ENCODE assay signal across 8 cellular contexts in the genomic region with DNA sequence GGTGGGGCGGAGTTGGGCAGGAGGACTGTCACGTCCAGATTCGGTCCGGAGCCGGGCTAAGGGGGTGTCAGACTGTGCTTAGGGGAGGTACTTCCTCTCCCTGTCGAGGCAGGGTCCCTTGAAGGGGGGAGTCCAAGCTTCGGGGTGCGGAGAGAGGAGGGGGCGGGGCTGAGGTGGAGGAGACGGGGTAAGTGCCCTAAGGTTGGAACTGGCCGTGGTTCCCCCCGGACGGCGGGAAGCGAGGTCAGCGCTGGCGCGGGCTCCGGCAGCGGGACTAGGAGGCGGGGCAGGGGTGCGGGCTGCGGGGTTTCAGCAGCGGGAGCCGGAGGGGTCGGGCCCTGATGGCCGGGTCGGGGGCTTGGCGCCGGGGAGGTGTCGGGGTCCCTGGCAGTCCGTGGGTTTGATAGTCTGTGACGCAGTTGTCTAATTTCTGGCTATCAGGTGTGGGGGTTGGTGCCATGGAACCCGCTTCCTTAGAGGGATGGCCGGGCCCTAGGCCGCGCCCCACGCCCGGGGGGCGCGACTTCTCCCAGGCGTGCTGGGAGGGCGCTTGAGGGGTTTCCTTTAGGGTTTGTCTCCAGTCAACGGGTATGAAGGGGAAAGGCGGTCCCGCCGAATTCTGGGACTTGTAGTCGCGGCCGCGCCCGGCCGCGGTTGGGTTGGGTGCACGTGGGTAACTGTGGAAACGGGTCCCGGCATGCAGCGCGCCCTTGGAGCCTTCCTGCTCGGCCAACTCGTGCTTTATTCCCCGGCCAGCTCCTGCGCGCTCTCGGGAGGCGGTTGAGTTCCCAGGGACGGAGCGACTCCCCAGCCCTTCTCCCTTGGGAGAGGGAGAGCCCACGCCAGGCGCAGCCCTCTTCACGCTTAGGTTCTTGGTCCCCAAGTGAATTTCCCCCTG. TPM values are rescaled to one million over a fixed set of nuclear protein-coding genes. Genes with fewer than 3 reads are reported as not detected.
A peak's percentile ranks its signal among the peaks of the same experiment; 100 is the strongest.
DNase-seq lines count a peak whose midpoint lies in the region; ATAC-seq, FAIRE-seq and TF ChIP-seq lines count a peak whose summit lies in the region.

No MANE protein-coding gene starts in this region.

- CTCF ChIA-PET in Caco-2 (lab: Charles Lee): no interaction called here
- CTCF ChIA-PET in endothelial cell of umbilical vein (lab: Charles Lee): interaction anchor here (0.5 to 2.3 kb wide), 3 partner anchors 12 to 1067 kb away, joined by 3 to 12 read pairs (median 3); no protein-coding TSS in a partner anchor

- H3K9me3 ChIP-seq in Caco-2: no peaks in the 10 kb centered on the region
- H3K9me3 ChIP-seq in NT2/D1 (ENCODE audit: insufficient read depth, low read length): no peaks in the 10 kb centered on the region
- no peaks in the 10 kb centered on the region for H3K9me3 ChIP-seq in endothelial cell of umbilical vein (replicated peaks; ENCODE audit: control insufficient read depth, insufficient read depth, low read length)

- intact Hi-C loops in Caco-2 (cut with micrococcal nuclease; ENCODE audit: unreplicated experiment) (loop anchor here (1.0 to 5.0 kb wide), 3 partner anchors 9 to 193 kb away; a partner anchor contains a TSS), endothelial cell of umbilical vein (cut with micrococcal nuclease) (loop anchor here (2.0 kb wide), 1 partner anchor 62 kb away; no protein-coding TSS in a partner anchor)

- H3K4me3 ChIP-seq in Caco-2 (ENCODE audit: low read depth, low read length) (peak overlapping the region; percentile 80), NT2/D1 (ENCODE audit: insufficient read length, low read depth) (peak overlapping the region; percentile 69), endothelial cell of umbilical vein (replicated peaks in 1 of 3; ENCODE audit: insufficient read depth in 1 of 3, low read depth in 1 of 3, low read length in 3 of 3) (peak overlapping the region; percentile 61 to 91 (median 84))

- POLR2A ChIA-PET in Caco-2 (lab: Charles Lee): interaction anchor here (1.0 kb wide), 1 partner anchor 9 kb away, joined by 3 read pairs; no protein-coding TSS in a partner anchor
- POLR2A ChIA-PET in endothelial cell of umbilical vein (lab: Charles Lee): no interaction called here

- no peaks in the 10 kb centered on the region for H3K9me3 Mint-ChIP-seq in Caco-2 (ENCODE audit: unreplicated experiment)

- peaks cover 3% of the 10 kb centered on the region; the same call in 1 of the 2 replicates for H3K4me1 ChIP-seq in Caco-2
- H3K4me1 ChIP-seq in NT2/D1 (ENCODE audit: insufficient read depth, insufficient read length): peaks cover 6% of the 10 kb centered on the region
- peaks cover 9% of the 10 kb centered on the region for H3K4me1 ChIP-seq in endothelial cell of umbilical vein (ENCODE audit: control insufficient read depth, extremely low read depth, insufficient read depth, low read length)

- H2AFZ ChIP-seq in endothelial cell of umbilical vein (ENCODE audit: low read depth, low read length): peak overlapping the region; percentile 69

- peak; percentile 49 for TF ChIP-seq POLR2A in endothelial cell of umbilical vein (IDR thresholded peaks at IDR 0.05; ENCODE audit: low read depth, low read length)

- H3K27me3 Mint-ChIP-seq in Caco-2 (ENCODE audit: insufficient read depth, unreplicated experiment): no peaks in the 10 kb centered on the region

- peak; percentile 45 for ATAC-seq in GM21381 (IDR thresholded peaks at IDR 0.05; ENCODE audit: unreplicated experiment)

- H3K27me3 ChIP-seq in Caco-2 (replicated peaks; ENCODE audit: control insufficient read depth, insufficient read depth, low read length) (no peaks in the 10 kb centered on the region), NT2/D1 (ENCODE audit: insufficient read depth, insufficient read length) (peaks cover 23% of the 10 kb centered on the region), endothelial cell of umbilical vein (ENCODE audit: control insufficient read depth in 2 of 2, insufficient read depth in 2 of 2, low read length in 2 of 2) (no peaks in the 10 kb centered on the region)

- FAIRE-seq in HTR-8/SVneo (lab: Jason Lieb, UNC) (peak; percentile 68), endothelial cell of umbilical vein (lab: Jason Lieb, UNC) (peak; percentile 97)

- H4K20me1 ChIP-seq in endothelial cell of umbilical vein (replicated peaks; ENCODE audit: control insufficient read depth, extremely low read depth, insufficient read depth, low read length): no peaks in the 10 kb centered on the region

- H3K9me1 ChIP-seq in endothelial cell of umbilical vein (replicated peaks; ENCODE audit: control insufficient read depth, extremely low read depth, insufficient read depth, low read length): no peaks in the 10 kb centered on the region

- H3K27ac ChIP-seq in endothelial cell of umbilical vein (ENCODE audit: insufficient read depth, low read depth, low read length): peak overlapping the region; percentile 22

- peak overlapping the region; percentile 86 for H3K9ac ChIP-seq in NT2/D1 (ENCODE audit: insufficient read length, low read depth)
- H3K9ac ChIP-seq in endothelial cell of umbilical vein (replicated peaks; ENCODE audit: extremely low read depth, insufficient read depth, low read length): peak overlapping the region; percentile 52

- H3K36me3 Mint-ChIP-seq in Caco-2 (ENCODE audit: insufficient read depth, unreplicated experiment): peaks cover 29% of the 10 kb centered on the region

- DNase-seq in Caco-2: peak; percentile 89 to 93
- DNase-seq in HTR-8/SVneo (ENCODE audit: insufficient read length, low spot score): peak; percentile 67
- DNase-seq in NT2/D1 (ENCODE audit: low read depth, low spot score): peak; percentile 57
- peak; percentile 89 for DNase-seq in activated CD8-positive, alpha-beta memory T cell treated with anti-CD3 and anti-CD28 coated beads, Interleukin-2, amount 50 U/mL, for 48 hours
- DNase-seq in endothelial cell of umbilical vein (ENCODE audit: low read depth, low spot score): peak; percentile 89
- DNase-seq in midbrain (lab: John Stamatoyannopoulos, UW): peak; percentile 93
- peak; percentile 55 to 61 for DNase-seq in stimulated activated CD8-positive, alpha-beta memory T cell treated with anti-CD3 and anti-CD28 coated beads, Interleukin-2, amount 100 ng/mL, for 1 hour (ENCODE audit: low read depth in 2 of 2)

- dilution Hi-C loops in endothelial cell of umbilical vein (cut with MboI; ENCODE audit: extremely low pct_ligation_motif_present, low sequenced_read_pairs): no loop called here

- TF ChIP-seq CTCF in Caco-2 (IDR thresholded peaks at IDR 0.05; ENCODE audit: insufficient read depth in 1 of 2, low read depth in 1 of 2, low read length in 1 of 2, severe bottlenecking in 1 of 2, unreplicated experiment in 1 of 2): no peak
- no peak for TF ChIP-seq CTCF in endothelial cell of umbilical vein (IDR thresholded peaks at IDR 0.05; ENCODE audit: extremely low read depth in 1 of 2, insufficient read depth in 1 of 2, low read depth in 1 of 2, low read length in 2 of 2)

- peaks cover 46% of the 10 kb centered on the region for H3K79me2 ChIP-seq in endothelial cell of umbilical vein (ENCODE audit: control insufficient read depth, insufficient read depth, low read length)

- peak overlapping the region; percentile 95 for H3K27ac Mint-ChIP-seq in Caco-2 (ENCODE audit: unreplicated experiment)

- H3K4me1 Mint-ChIP-seq in Caco-2 (ENCODE audit: low read depth, unreplicated experiment): peaks cover 7% of the 10 kb centered on the region

- no TSS peak for BruUV-seq in Caco-2 (replicated peaks; lab: Mats Ljungman, UMichigan)
- no TSS peak for BruUV-seq in endothelial cell of umbilical vein (replicated peaks; lab: Mats Ljungman, UMichigan)

- H3K36me3 ChIP-seq in Caco-2 (ENCODE audit: control insufficient read depth, insufficient read depth, low read length) (no peaks in the 10 kb centered on the region), NT2/D1 (ENCODE audit: insufficient read depth, insufficient read length, low read length) (peaks cover 8% of the 10 kb centered on the region), endothelial cell of umbilical vein (ENCODE audit: control insufficient read depth in 2 of 2, extremely low read depth in 1 of 2, insufficient read depth in 2 of 2, low read length in 2 of 2) (peaks cover 0 to 3% of the 10 kb centered on the region in 2 experiments)

- H3K4me2 ChIP-seq in endothelial cell of umbilical vein (ENCODE audit: insufficient read depth, low read length): peak overlapping the region; percentile 57

- H3K4me3 Mint-ChIP-seq in Caco-2 (ENCODE audit: unreplicated experiment): peak overlapping the region; percentile 98

TF ChIP-seq in endothelial cell of umbilical vein, 7 proteins besides CTCF, POLR2A, EP300 and RAD21:
- TF ChIP-seq EZH2 (IDR thresholded peaks at IDR 0.05; ENCODE audit: borderline replicate concordance, low read depth, low read length, severe bottlenecking) (no peak), GATA2 (IDR thresholded peaks at IDR 0.05; ENCODE audit: insufficient read depth, insufficient read length, low read depth, low read length) (no peak), POLR2AphosphoS5 (IDR thresholded peaks at IDR 0.05; ENCODE audit: insufficient read depth, low read depth, low read length) (peak; percentile 62), MYC (IDR thresholded peaks at IDR 0.05; ENCODE audit: low read depth, low read length) (peak; percentile 70)
- TF ChIP-seq, protein P1, sequence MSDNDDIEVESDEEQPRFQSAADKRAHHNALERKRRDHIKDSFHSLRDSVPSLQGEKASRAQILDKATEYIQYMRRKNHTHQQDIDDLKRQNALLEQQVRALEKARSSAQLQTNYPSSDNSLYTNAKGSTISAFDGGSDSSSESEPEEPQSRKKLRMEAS (IDR thresholded peaks at IDR 0.05; ENCODE audit: insufficient read depth, insufficient read length): peak; percentile 91

RNA-seq across cellular contexts. Expression of a gene that starts 1.5 kb away (rescaled TPM):
- total RNA-seq in Caco-2 (2022) (42.8 TPM in 2 replicates), endothelial cell of umbilical vein (50.2 and 50.6 TPM in 2 replicates)
- 20.5 and 24.8 TPM in 2 replicates for polyA plus RNA-seq in endothelial cell of umbilical vein
- polyA plus RNA-seq in endothelial cell of umbilical vein (2011; cell fraction: cytosol; rRNA removed): 18.4 and 26.9 TPM in 2 replicates
- 157 and 173 TPM in 2 replicates for polyA plus RNA-seq in endothelial cell of umbilical vein (2011; cell fraction: nucleus; rRNA removed)
- polyA plus RNA-seq in endothelial cell of umbilical vein (2012): 32.8 and 33.0 TPM in 2 replicates
- polyA minus RNA-seq in endothelial cell of umbilical vein: 76.8 and 129 TPM in 2 replicates
- 26.2 TPM for polyA minus RNA-seq in endothelial cell of umbilical vein (2011; cell fraction: cytosol; rRNA and poly(A)+ RNA removed)
- 79.2 and 104 TPM in 2 replicates for polyA minus RNA-seq in endothelial cell of umbilical vein (2011; cell fraction: nucleus; rRNA and poly(A)+ RNA removed)

Comparison
In these comparisons a context has a peak if more than half of its experiments do, and no peak if none do; other contexts are left out.
1. Peak in every context shown above with its lines: DNase-seq, ATAC-seq, H3K4me3 ChIP-seq and H3K27ac ChIP-seq.